9 cellular contexts compared by ENCODE assay signal in genomic region chr1:2289607-2290006, GRCh38.
DNase-seq lines count a peak whose midpoint lies in the region; ATAC-seq, FAIRE-seq and TF ChIP-seq lines count a peak whose summit lies in the region.
"Had no signal": no experiment of that assay in that cellular context is flagged by ENCODE, and none has a peak within 500 bp of the region (broad histone marks: within the 10 kb centered on the region; RNA-seq: fewer than 3 reads in every experiment).

No MANE protein-coding gene starts in this region.

- H3K4me3 ChIP-seq in esophagus (ENCODE audit: low read depth in 1 of 2, low read length in 2 of 2) (no peak overlapping the region), small intestine (ENCODE audit: low read depth in 1 of 2, low read length in 2 of 2) (no peak overlapping the region)

- H3K4me1 Mint-ChIP-seq in HFFc6 (ENCODE audit: low read depth): peaks cover 55% of the 10 kb centered on the region
- peaks cover 74% of the 10 kb centered on the region for H3K4me1 Mint-ChIP-seq in activated CD4-positive, alpha-beta memory T cell treated with anti-CD3 and anti-CD28 coated beads, Interleukin-2, amount 10 ng/mL, durations not matched to agents 7 days and 5 days

- H3K27ac Mint-ChIP-seq in HFFc6: peak overlapping the region; percentile 96
- H3K27ac Mint-ChIP-seq in activated CD4-positive, alpha-beta memory T cell treated with anti-CD3 and anti-CD28 coated beads, Interleukin-2, amount 10 ng/mL, durations not matched to agents 7 days and 5 days: peak overlapping the region; percentile 97

- H3K4me1 ChIP-seq in esophagus (ENCODE audit: control insufficient read depth in 2 of 2, insufficient read depth in 2 of 2, low read length in 1 of 2): peaks cover 17 to 33% of the 10 kb centered on the region in 2 donors
- peaks cover 0 to 13% of the 10 kb centered on the region in 2 donors for H3K4me1 ChIP-seq in small intestine (ENCODE audit: control insufficient read depth in 2 of 2, insufficient read depth in 1 of 2, low read depth in 1 of 2, low read length in 1 of 2)

- H3K27me3 ChIP-seq in esophagus (ENCODE audit: control insufficient read depth in 1 of 2, insufficient read depth in 2 of 2, low read length in 2 of 2): no peaks in the 10 kb centered on the region
- H3K27me3 ChIP-seq in small intestine (ENCODE audit: control insufficient read depth in 2 of 2, insufficient read depth in 2 of 2, low read length in 2 of 2): no peaks in the 10 kb centered on the region

- no peak for ATAC-seq in GM18909 (IDR thresholded peaks at IDR 0.05; ENCODE audit: poor library complexity, unreplicated experiment)

- WGBS in esophagus, 2 donors: 67 to 71% methylated on average over 9 of the region's 9 CpGs
- WGBS in small intestine, 3 donors: 67 to 75% (median 67%) methylated on average over 7 to 9 of the region's 9 CpGs

- no peak for TF ChIP-seq CTCF in HFFc6 (IDR thresholded peaks at IDR 0.05)

- peak overlapping the region; percentile 67 to 71 for H3K27ac ChIP-seq in esophagus (ENCODE audit: low read depth in 2 of 2, low read length in 1 of 2)
- H3K27ac ChIP-seq in small intestine (ENCODE audit: low read depth in 1 of 2, low read length in 1 of 2): peak overlapping the region; percentile 45 to 89

- H3K27me3 Mint-ChIP-seq in HFFc6 (ENCODE audit: insufficient read depth): no peaks in the 10 kb centered on the region; the same call in 1 of the 2 replicates
- no peaks in the 10 kb centered on the region for H3K27me3 Mint-ChIP-seq in activated CD4-positive, alpha-beta memory T cell treated with anti-CD3 and anti-CD28 coated beads, Interleukin-2, amount 10 ng/mL, durations not matched to agents 7 days and 5 days

- POLR2A ChIA-PET in activated CD4-positive, alpha-beta memory T cell treated with anti-CD3 and anti-CD28 coated beads, Interleukin-2, amount 10 ng/mL, durations not matched to agents 7 days and 5 days (lab: Charles Lee): interaction anchor here (5.2 to 5.5 kb wide), 2 partner anchors 11 to 57 kb away, joined by 78 to 93 read pairs; no protein-coding TSS in a partner anchor

- H3K36me3 ChIP-seq in esophagus (ENCODE audit: control insufficient read depth in 2 of 2, insufficient read depth in 2 of 2, low read length in 1 of 2) (peaks cover 0 to 2% of the 10 kb centered on the region in 2 donors), small intestine (ENCODE audit: control insufficient read depth in 2 of 2, insufficient read depth in 2 of 2, low read length in 2 of 2) (no peaks in the 10 kb centered on the region)

- CTCF ChIA-PET in activated CD4-positive, alpha-beta memory T cell treated with anti-CD3 and anti-CD28 coated beads, Interleukin-2, amount 10 ng/mL, durations not matched to agents 7 days and 5 days (lab: Charles Lee): interaction anchor here (1.0 to 1.2 kb wide), 2 partner anchors 11 to 34 kb away, joined by 4 to 7 read pairs; no protein-coding TSS in a partner anchor

- H3K9me3 ChIP-seq in esophagus (ENCODE audit: control insufficient read depth in 2 of 2, insufficient read depth in 1 of 2, low read depth in 1 of 2, low read length in 1 of 2): no peaks in the 10 kb centered on the region
- H3K9me3 ChIP-seq in small intestine (ENCODE audit: control insufficient read depth, low read depth): no peaks in the 10 kb centered on the region

- no peaks in the 10 kb centered on the region for H3K36me3 Mint-ChIP-seq in HFFc6 (ENCODE audit: low read depth)
- peaks cover 17% of the 10 kb centered on the region for H3K36me3 Mint-ChIP-seq in activated CD4-positive, alpha-beta memory T cell treated with anti-CD3 and anti-CD28 coated beads, Interleukin-2, amount 10 ng/mL, durations not matched to agents 7 days and 5 days (ENCODE audit: low read depth)

- H3K4me3 Mint-ChIP-seq in HFFc6: peak overlapping the region; percentile 85
- H3K4me3 Mint-ChIP-seq in activated CD4-positive, alpha-beta memory T cell treated with anti-CD3 and anti-CD28 coated beads, Interleukin-2, amount 10 ng/mL, durations not matched to agents 7 days and 5 days: peak overlapping the region; percentile 74

- no peak for DNase-seq in HFFc6
- DNase-seq in activated CD4-positive, alpha-beta memory T cell treated with anti-CD3 and anti-CD28 coated beads, Interleukin-2, amount 10 ng/mL, durations not matched to agents 7 days and 5 days: no peak
- no peak for DNase-seq in small intestine
- DNase-seq in C1 segment of cervical spinal cord (lab: John Stamatoyannopoulos, UW): no peak
- no peak for DNase-seq in DMS114 treated with DMSO at 0.1 percent for 48 hours (lab: John Stamatoyannopoulos, UW; ENCODE audit: unreplicated experiment)
- no peak for DNase-seq in middle frontal gyrus (ENCODE audit: extremely low spot score, low spot score)

- H3K9me3 Mint-ChIP-seq in HFFc6: no peaks in the 10 kb centered on the region
- peaks cover 3% of the 10 kb centered on the region for H3K9me3 Mint-ChIP-seq in activated CD4-positive, alpha-beta memory T cell treated with anti-CD3 and anti-CD28 coated beads, Interleukin-2, amount 10 ng/mL, durations not matched to agents 7 days and 5 days

- no peak for FAIRE-seq in small intestine (lab: Jason Lieb, UNC)
- FAIRE-seq: GM19239 had no signal
